Comparison of ENCODE assay signal across 19 cellular contexts in genomic region chr7:93202594-93203273, GRCh38. TPM values are rescaled to one million over a fixed set of nuclear protein-coding genes. Genes with fewer than 3 reads are reported as not detected.
DNase-seq lines count a peak whose midpoint lies in the region; ATAC-seq and TF ChIP-seq lines count a peak whose summit lies in the region.
"Had no signal": no experiment of that assay in that cellular context is flagged by ENCODE, and none has a peak within 500 bp of the region (broad histone marks: within the 10 kb centered on the region; RNA-seq: fewer than 3 reads in every experiment).

No MANE protein-coding gene starts in this region.

- TF ChIP-seq CTCF in hepatocyte (IDR thresholded peaks at IDR 0.05; ENCODE audit: poor library complexity) (no peak), MCF 10A (IDR thresholded peaks at IDR 0.05; ENCODE audit: unreplicated experiment) (no peak)

- peak overlapping the region; percentile 62 for H3K4me3 ChIP-seq in SK-N-MC
- no peak overlapping the region for H3K4me3 ChIP-seq in hepatocyte
- H3K4me3 ChIP-seq: BLaER1 treated with 17β-estradiol and CSF1 and Interleukin-3, amounts not matched to agents 10 nM and 100 nM; GM23248 had no signal

- H4K20me1 ChIP-seq in hepatocyte (ENCODE audit: insufficient read depth, poor library complexity, severe bottlenecking) = no peaks in the 10 kb centered on the region
- H4K20me1 ChIP-seq: BLaER1 treated with 17β-estradiol and CSF1 and Interleukin-3, amounts not matched to agents 10 nM and 100 nM had no signal

- no peak overlapping the region for H2AFZ ChIP-seq in hepatocyte
- H2AFZ ChIP-seq: GM23248 had no signal

- H3K27ac Mint-ChIP-seq in stimulated activated naive B cell treated with anti-CD40 and anti-IgM and Interleukin-4, amounts not matched to agents 10 μg/mL and 1 μg/mL and 100 μg/mL, for 72 hours = no peak overlapping the region
- H3K27ac Mint-ChIP-seq in activated naive CD8-positive, alpha-beta T cell treated with anti-CD3 and anti-CD28 coated beads for 36 hours = no peak overlapping the region
- H3K27ac Mint-ChIP-seq in MCF 10A (ENCODE audit: low read depth, unreplicated experiment) = no peak overlapping the region
- H3K27ac Mint-ChIP-seq: CD8-positive, alpha-beta memory T cell; T-cell had no signal

- peak; percentile 38 for DNase-seq in CD1c-positive myeloid dendritic cell (ENCODE audit: extremely low spot score)
- DNase-seq in DMS 273 (lab: John Stamatoyannopoulos, UW; ENCODE audit: unreplicated experiment) = peak; percentile 58
- peak; percentile 45 for DNase-seq in SK-N-MC (ENCODE audit: low read depth, low spot score)
- no peak for DNase-seq in hepatocyte (ENCODE audit: low spot score)
- DNase-seq in stimulated activated naive B cell treated with anti-CD40 and anti-IgM and Interleukin-4, amounts not matched to agents 10 μg/mL and 1 μg/mL and 100 μg/mL, for 72 hours = no peak
- DNase-seq in activated naive CD8-positive, alpha-beta T cell treated with anti-CD3 and anti-CD28 coated beads for 36 hours = no peak
- no peak for DNase-seq in MCF 10A (ENCODE audit: unreplicated experiment)
- DNase-seq: CD8-positive, alpha-beta memory T cell; GF-D8; GM23248; NCI-H187; NCI-H2107; Right ventricle myocardium superior; T-cell had no signal

- no peak for ATAC-seq in HG03175 (IDR thresholded peaks at IDR 0.05; ENCODE audit: unreplicated experiment)
- no peak for ATAC-seq in stimulated activated naive B cell treated with anti-CD40 and anti-IgM and Interleukin-4, amounts not matched to agents 10 μg/mL and 1 μg/mL and 100 μg/mL, for 72 hours (replicated peaks)
- ATAC-seq: HCT116, T-cell had no signal

- no TSS peak for BruUV-seq in MCF 10A (replicated peaks; lab: Mats Ljungman, UMichigan)

- no peaks in the 10 kb centered on the region for H3K9me3 ChIP-seq in SK-N-MC (ENCODE audit: low read depth, low read length)
- H3K9me3 ChIP-seq in hepatocyte (ENCODE audit: low read depth) = no peaks in the 10 kb centered on the region
- H3K9me3 ChIP-seq: BLaER1 treated with 17β-estradiol and CSF1 and Interleukin-3, amounts not matched to agents 10 nM and 100 nM had no signal

- H3K79me2 ChIP-seq in hepatocyte = no peaks in the 10 kb centered on the region

- POLR2A ChIA-PET in MCF 10A (lab: Yijun Ruan, JAX) = no interaction called here

- no peak overlapping the region for H3K4me2 ChIP-seq in hepatocyte

- peak overlapping the region; percentile 82 for H3K27ac ChIP-seq in SK-N-MC
- H3K27ac ChIP-seq in hepatocyte = peak overlapping the region; percentile 82
- H3K27ac ChIP-seq: BLaER1 treated with 17β-estradiol and CSF1 and Interleukin-3, amounts not matched to agents 10 nM and 100 nM; GM23248 had no signal

- no peaks in the 10 kb centered on the region for H3K36me3 Mint-ChIP-seq in stimulated activated naive B cell treated with anti-CD40 and anti-IgM and Interleukin-4, amounts not matched to agents 10 μg/mL and 1 μg/mL and 100 μg/mL, for 72 hours
- no peaks in the 10 kb centered on the region for H3K36me3 Mint-ChIP-seq in activated naive CD8-positive, alpha-beta T cell treated with anti-CD3 and anti-CD28 coated beads for 36 hours
- no peaks in the 10 kb centered on the region for H3K36me3 Mint-ChIP-seq in MCF 10A (ENCODE audit: insufficient read depth, unreplicated experiment)
- H3K36me3 Mint-ChIP-seq: CD8-positive, alpha-beta memory T cell; T-cell had no signal

- intact Hi-C loops in MCF 10A (cut with micrococcal nuclease) = no loop called here

- no peaks in the 10 kb centered on the region for H3K27me3 ChIP-seq in hepatocyte
- H3K27me3 ChIP-seq: BLaER1 treated with 17β-estradiol and CSF1 and Interleukin-3, amounts not matched to agents 10 nM and 100 nM had no signal

- CTCF ChIA-PET in MCF 10A (lab: Yijun Ruan, JAX) = interaction anchor here (0.6 to 1.2 kb wide), 3 partner anchors 11 to 26 kb away, joined by 3 to 4 read pairs (median 3); no protein-coding TSS in a partner anchor

- H3K36me3 ChIP-seq in SK-N-MC (ENCODE audit: insufficient read depth, low read length) (no peaks in the 10 kb centered on the region), hepatocyte (replicated peaks; ENCODE audit: insufficient read depth, low read depth) (no peaks in the 10 kb centered on the region)
- H3K36me3 ChIP-seq: BLaER1 treated with 17β-estradiol and CSF1 and Interleukin-3, amounts not matched to agents 10 nM and 100 nM had no signal

- H3K9ac ChIP-seq in SK-N-MC (ENCODE audit: insufficient read length) = no peak overlapping the region
- H3K9ac ChIP-seq: BLaER1 treated with 17β-estradiol and CSF1 and Interleukin-3, amounts not matched to agents 10 nM and 100 nM; GM23248 had no signal

- WGBS in hepatocyte (ENCODE audit: low lambda C conversion rate, missing lambda C conversion rate) = 74% methylated on average over 5 of the region's 5 CpGs

- H3K4me1 Mint-ChIP-seq in stimulated activated naive B cell treated with anti-CD40 and anti-IgM and Interleukin-4, amounts not matched to agents 10 μg/mL and 1 μg/mL and 100 μg/mL, for 72 hours = no peaks in the 10 kb centered on the region
- no peaks in the 10 kb centered on the region for H3K4me1 Mint-ChIP-seq in activated naive CD8-positive, alpha-beta T cell treated with anti-CD3 and anti-CD28 coated beads for 36 hours
- no peaks in the 10 kb centered on the region for H3K4me1 Mint-ChIP-seq in MCF 10A (ENCODE audit: insufficient read depth, unreplicated experiment)
- H3K4me1 Mint-ChIP-seq: CD8-positive, alpha-beta memory T cell; T-cell had no signal

- H3K27me3 Mint-ChIP-seq in stimulated activated naive B cell treated with anti-CD40 and anti-IgM and Interleukin-4, amounts not matched to agents 10 μg/mL and 1 μg/mL and 100 μg/mL, for 72 hours = peaks cover 15 to 19% of the 10 kb centered on the region in 2 donors
- H3K27me3 Mint-ChIP-seq in activated naive CD8-positive, alpha-beta T cell treated with anti-CD3 and anti-CD28 coated beads for 36 hours = peaks cover 20% of the 10 kb centered on the region
- H3K27me3 Mint-ChIP-seq in MCF 10A (ENCODE audit: insufficient read depth, unreplicated experiment) = peaks cover 93% of the 10 kb centered on the region

- no peaks in the 10 kb centered on the region for H3K9me3 Mint-ChIP-seq in stimulated activated naive B cell treated with anti-CD40 and anti-IgM and Interleukin-4, amounts not matched to agents 10 μg/mL and 1 μg/mL and 100 μg/mL, for 72 hours
- H3K9me3 Mint-ChIP-seq in activated naive CD8-positive, alpha-beta T cell treated with anti-CD3 and anti-CD28 coated beads for 36 hours = no peaks in the 10 kb centered on the region
- H3K9me3 Mint-ChIP-seq in MCF 10A (ENCODE audit: unreplicated experiment) = no peaks in the 10 kb centered on the region
- H3K9me3 Mint-ChIP-seq: CD8-positive, alpha-beta memory T cell; T-cell had no signal

- no peak overlapping the region for H3K4me3 Mint-ChIP-seq in stimulated activated naive B cell treated with anti-CD40 and anti-IgM and Interleukin-4, amounts not matched to agents 10 μg/mL and 1 μg/mL and 100 μg/mL, for 72 hours
- H3K4me3 Mint-ChIP-seq in activated naive CD8-positive, alpha-beta T cell treated with anti-CD3 and anti-CD28 coated beads for 36 hours = no peak overlapping the region
- H3K4me3 Mint-ChIP-seq in MCF 10A (ENCODE audit: unreplicated experiment) = no peak overlapping the region
- H3K4me3 Mint-ChIP-seq: CD8-positive, alpha-beta memory T cell; T-cell had no signal

- H3K4me1 ChIP-seq in hepatocyte (ENCODE audit: insufficient read depth) = peaks cover 23% of the 10 kb centered on the region

- H3K9me2 ChIP-seq in hepatocyte (replicated peaks; ENCODE audit: insufficient read depth) = no peaks in the 10 kb centered on the region

RNA-seq across cellular contexts. Expression of gene HEPACAM2, which starts 23.5 kb away (rescaled TPM):
- 15.7 and 19.8 TPM in 2 replicates for total RNA-seq in hepatocyte
- polyA plus RNA-seq in hepatocyte = 14.0 and 15.0 TPM in 2 replicates
- total RNA-seq in activated naive CD8-positive, alpha-beta T cell treated with anti-CD3 and anti-CD28 coated beads for 36 hours = not detected
- total RNA-seq in MCF 10A (2022) = not detected in 2 replicates
- total RNA-seq: Daoy, GM23248, LHCN-M2, Right ventricle myocardium superior had no signal
- polyA plus RNA-seq: CD8-positive, alpha-beta memory T cell; GM23248 had no signal

RNA-seq across cellular contexts. Expression of gene VPS50, which starts 29.4 kb away (rescaled TPM):
- 32.5 and 32.7 TPM in 2 replicates for total RNA-seq in hepatocyte
- polyA plus RNA-seq in hepatocyte = 10.4 and 10.5 TPM in 2 replicates
- 10 to 100 TPM; 18.0 to 18.3 TPM for total RNA-seq in activated naive CD8-positive, alpha-beta T cell treated with anti-CD3 and anti-CD28 coated beads for 36 hours
- total RNA-seq in MCF 10A (2022) = 15.2 and 22.4 TPM in 2 replicates

RNA-seq across cellular contexts. Expression of gene SAMD9L, which starts 54.5 kb away (rescaled TPM):
- total RNA-seq in hepatocyte = 1.5 and 4.5 TPM in 2 replicates
- 1.5 and 3.4 TPM in 2 replicates for polyA plus RNA-seq in hepatocyte
- 10 to 100 TPM; 18.6 to 21.5 TPM for total RNA-seq in activated naive CD8-positive, alpha-beta T cell treated with anti-CD3 and anti-CD28 coated beads for 36 hours
- 1.5 and 3.9 TPM in 2 replicates for total RNA-seq in MCF 10A (2022)

Comparison
In these comparisons a context has a peak if more than half of its experiments do, and no peak if none do; other contexts are left out.
1. DNase-seq: peak in CD1c-positive myeloid dendritic cell (single experiment), DMS 273 (single experiment) and SK-N-MC (single experiment); none in hepatocyte (single experiment), stimulated activated naive B cell treated with anti-CD40 and anti-IgM and Interleukin-4, amounts not matched to agents 10 μg/mL and 1 μg/mL and 100 μg/mL, for 72 hours (single experiment), activated naive CD8-positive, alpha-beta T cell treated with anti-CD3 and anti-CD28 coated beads for 36 hours (single experiment) and MCF 10A (single experiment).
2. RNA of gene HEPACAM2, which starts 23.5 kb away (total RNA-seq): 15.7 to 19.8 TPM in hepatocyte; not detected in activated naive CD8-positive, alpha-beta T cell treated with anti-CD3 and anti-CD28 coated beads for 36 hours and not detected in MCF 10A; every median in the first group is over 10 times any median in the second.